Comparison of ENCODE assay signal across 1 cellular context in the genomic region with DNA sequence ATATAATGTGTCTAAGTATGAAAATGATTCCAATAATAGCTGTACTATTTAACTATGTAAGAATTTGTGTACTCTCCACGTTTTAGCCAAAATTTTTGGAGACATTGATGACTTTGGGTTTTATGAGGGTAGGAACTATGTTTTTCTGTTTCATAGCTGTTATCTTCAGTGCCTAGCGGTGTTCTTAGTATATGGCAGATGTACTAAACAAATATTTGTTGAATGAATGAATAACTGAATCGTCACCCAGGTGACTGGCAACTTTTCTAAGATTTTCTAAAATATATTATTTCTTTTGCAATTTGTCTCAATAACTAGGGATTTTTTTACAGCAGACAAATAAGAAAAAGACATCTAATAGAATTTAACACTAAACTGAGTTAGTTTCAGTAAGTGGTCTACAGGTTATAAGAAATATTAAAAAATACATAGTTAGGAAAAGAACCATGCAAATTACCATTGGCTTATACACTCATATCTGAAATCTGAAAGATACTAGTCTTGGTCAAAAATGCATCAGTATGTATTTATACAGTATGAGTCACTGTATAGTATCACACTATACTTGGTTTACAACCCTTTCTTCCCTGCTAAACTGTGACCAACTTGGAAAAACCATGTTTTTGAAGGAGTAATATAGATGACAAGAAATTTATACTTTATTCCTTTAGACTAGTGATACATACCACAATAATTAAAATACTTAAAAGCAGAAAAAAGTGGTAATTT.
TF ChIP-seq lines count a peak whose summit lies in the region.

No MANE protein-coding gene starts in this region.

TF ChIP-seq in A549, 52 proteins besides CTCF, POLR2A, EP300 and RAD21 (continued from another document):
- TF ChIP-seq FOSL2 (IDR thresholded peaks at IDR 0.05) = no peak
- TF ChIP-seq FOSL2 (CRISPR knock-in tag; IDR thresholded peaks at IDR 0.05) = peak; percentile 45
